Comparison of ENCODE assay signal across 8 cellular contexts in the genomic region with DNA sequence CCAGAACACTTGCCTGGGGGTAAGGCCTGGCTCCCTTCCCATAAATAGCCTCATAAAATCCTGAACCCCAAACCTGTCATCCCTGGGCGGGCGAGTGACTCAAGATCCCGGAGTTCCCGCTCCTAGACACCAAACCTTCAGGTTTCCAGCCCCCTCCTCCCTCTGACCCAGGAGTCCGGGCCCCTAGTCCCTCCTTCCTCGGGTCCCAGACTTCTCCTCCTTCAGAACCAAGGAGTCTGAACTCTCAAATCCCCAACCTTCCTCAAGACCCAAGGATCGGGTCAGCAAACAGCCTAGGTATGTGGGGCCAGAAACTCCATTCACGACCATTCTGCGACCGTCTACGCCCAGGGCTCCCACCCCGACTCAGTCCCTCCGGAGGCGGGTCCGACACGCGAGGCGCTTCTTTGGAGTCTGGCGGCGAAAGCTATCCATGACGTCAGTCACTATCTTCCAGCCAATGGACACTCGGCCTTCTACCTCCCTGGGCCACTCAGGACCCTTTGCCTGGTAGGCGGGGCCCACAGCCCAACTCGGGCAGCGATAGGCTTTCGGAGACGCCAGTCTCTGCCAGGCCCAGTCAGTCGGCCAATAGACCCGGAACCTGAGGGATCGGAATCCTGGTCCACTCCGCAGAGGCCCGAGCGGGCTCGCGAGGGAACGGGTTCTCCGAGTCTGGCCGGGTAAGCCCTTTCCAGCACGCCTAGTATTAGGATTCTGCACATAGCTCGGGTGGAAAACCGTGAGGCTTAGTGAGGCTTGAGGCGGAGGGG. TPM values are rescaled to one million over a fixed set of nuclear protein-coding genes. Genes with fewer than 3 reads are reported as not detected.
DNase-seq lines count a peak whose midpoint lies in the region; ATAC-seq and TF ChIP-seq lines count a peak whose summit lies in the region.

No MANE protein-coding gene starts in this region.

- H3K4me1 ChIP-seq in HUES64 (ENCODE audit: insufficient read depth, low read length) (peaks cover 4% of the 10 kb centered on the region), OCI-LY3 (ENCODE audit: low read length) (peaks cover 14% of the 10 kb centered on the region)

- H3K79me2 ChIP-seq in OCI-LY3 (ENCODE audit: low read length), result peaks cover 8% of the 10 kb centered on the region

- peak; percentile 99 for DNase-seq in D341Med (ENCODE audit: low spot score)
- peak; percentile 97 for DNase-seq in activated T-cell treated with anti-CD3 and anti-CD28 coated beads for 24 hours (ENCODE audit: low read depth)
- DNase-seq in epidermal melanocyte (ENCODE audit: insufficient read length, low spot score), result peak; percentile 100
- peak; percentile 98 for DNase-seq in midbrain (lab: John Stamatoyannopoulos, UW)
- peak; percentile 98 to 99 for DNase-seq in stimulated activated CD8-positive, alpha-beta memory T cell treated with anti-CD3 and anti-CD28 coated beads, Interleukin-15, amount 100 ng/mL, for 48 hours (ENCODE audit: low read depth in 2 of 2)

- H3K9ac ChIP-seq in HUES64 (ENCODE audit: low read depth, low read length) (peak overlapping the region; percentile 62), OCI-LY3 (ENCODE audit: low read length) (peak overlapping the region; percentile 90)

- no peaks in the 10 kb centered on the region for H3K36me3 ChIP-seq in HUES64 (ENCODE audit: insufficient read depth, low read length)
- no peaks in the 10 kb centered on the region for H3K36me3 ChIP-seq in OCI-LY3 (replicated peaks; ENCODE audit: low read depth, low read length)

- H3K27ac ChIP-seq in HUES64 (ENCODE audit: low read depth, low read length) (peak overlapping the region; percentile 69), OCI-LY3 (ENCODE audit: low read length) (peak overlapping the region; percentile 51)

- no peak for TF ChIP-seq CTCF in OCI-LY3 (IDR thresholded peaks at IDR 0.05; ENCODE audit: low read depth, low read length)

- no peaks in the 10 kb centered on the region for H4K20me1 ChIP-seq in OCI-LY3 (ENCODE audit: insufficient read depth, low read length)

- H3K4me2 ChIP-seq in OCI-LY3 (ENCODE audit: low read length), result peak overlapping the region; percentile 99

- WGBS in HUES64, result under 1% methylated on average over 42 of the region's 42 CpGs

- H3K4me3 ChIP-seq in HUES64 (ENCODE audit: low read length) (peak overlapping the region; percentile 75), OCI-LY3 (ENCODE audit: low read length) (peak overlapping the region; percentile 90)

- ATAC-seq in GM21515 (IDR thresholded peaks at IDR 0.05; ENCODE audit: unreplicated experiment), result peak; percentile 94

- H3K9me3 ChIP-seq in HUES64 (ENCODE audit: insufficient read depth, low read depth, low read length), result no peaks in the 10 kb centered on the region
- no peaks in the 10 kb centered on the region for H3K9me3 ChIP-seq in OCI-LY3 (ENCODE audit: insufficient read depth, low read length)

- H2AFZ ChIP-seq in OCI-LY3 (ENCODE audit: low read depth, low read length), result peak overlapping the region; percentile 72

- H3K27me3 ChIP-seq in HUES64 (ENCODE audit: insufficient read depth, low read length) (peaks cover 6% of the 10 kb centered on the region), OCI-LY3 (ENCODE audit: low read depth, low read length) (peaks cover 6% of the 10 kb centered on the region)

RNA-seq across cellular contexts. Expression of a gene that starts 6.6 kb away (rescaled TPM):
- polyA plus RNA-seq in HUES64 (2013, experiment 1 of 2), result 20.1 TPM
- polyA plus RNA-seq in HUES64 (2013, experiment 2 of 2), result 29.5 TPM

RNA-seq across cellular contexts. Expression of a gene that starts 30.5 kb away (rescaled TPM):
- 3.1 TPM for polyA plus RNA-seq in HUES64 (2013, experiment 1 of 2)
- 4.2 TPM for polyA plus RNA-seq in HUES64 (2013, experiment 2 of 2)

RNA-seq across cellular contexts. Expression of a gene that starts 46.0 kb away (rescaled TPM):
- not detected for polyA plus RNA-seq in HUES64 (2013, experiment 1 of 2)
- not detected for polyA plus RNA-seq in HUES64 (2013, experiment 2 of 2)

Comparison
In these comparisons a context has a peak if more than half of its experiments do, and no peak if none do; other contexts are left out.
1. Peak in every context shown above with its lines: DNase-seq, ATAC-seq, H3K4me3 ChIP-seq and H3K27ac ChIP-seq.